Comparison of ENCODE assay signal across 8 cellular contexts in genomic region chr16:17416461-17417221, GRCh38. TPM values are rescaled to one million over a fixed set of nuclear protein-coding genes. Genes with fewer than 3 reads are reported as not detected.
DNase-seq lines count a peak whose midpoint lies in the region; ATAC-seq and TF ChIP-seq lines count a peak whose summit lies in the region.

No MANE protein-coding gene starts in this region.

- ATAC-seq in GM19043 (IDR thresholded peaks at IDR 0.05; ENCODE audit: low read depth, unreplicated experiment) (peak; percentile 97), HG03280 (IDR thresholded peaks at IDR 0.05; ENCODE audit: unreplicated experiment) (peak; percentile 92), WTC11 (peak; percentile 79), naive B cell (ENCODE audit: low read depth in 2 of 2) (peak; percentile 95 to 96)

- H3K4me3 Mint-ChIP-seq in WTC11 = 0 out of 2 replicates have a peak overlapping the region, but pooled peaks have one; percentile 14
- peak overlapping the region; percentile 46 for H3K4me3 Mint-ChIP-seq in dendritic cell treated with granulocyte-macrophage colony-stimulating factor and Interleukin-4, amounts not matched to agents 40 ng/mL and 50 ng/mL, for 4 days
- H3K4me3 Mint-ChIP-seq in naive B cell = peak overlapping the region; percentile 65 to 94 (median 86)
- H3K4me3 Mint-ChIP-seq in stimulated activated naive CD8-positive, alpha-beta T cell treated with anti-CD3 and anti-CD28 coated beads, Interleukin-15, Interleukin-2, amounts not matched to agents 100 ng/mL and 50 ng/mL, for 24 hours = peak overlapping the region; percentile 80

- peak overlapping the region; percentile 87 for H3K27ac Mint-ChIP-seq in WTC11
- peak overlapping the region; percentile 84 for H3K27ac Mint-ChIP-seq in dendritic cell treated with granulocyte-macrophage colony-stimulating factor and Interleukin-4, amounts not matched to agents 40 ng/mL and 50 ng/mL, for 4 days
- H3K27ac Mint-ChIP-seq in naive B cell = peak overlapping the region; percentile 95 to 99 (median 98)
- peak overlapping the region; percentile 95 for H3K27ac Mint-ChIP-seq in stimulated activated naive CD8-positive, alpha-beta T cell treated with anti-CD3 and anti-CD28 coated beads, Interleukin-15, Interleukin-2, amounts not matched to agents 100 ng/mL and 50 ng/mL, for 24 hours

- H3K36me3 Mint-ChIP-seq in WTC11 = peaks cover 13% of the 10 kb centered on the region
- H3K36me3 Mint-ChIP-seq in dendritic cell treated with granulocyte-macrophage colony-stimulating factor and Interleukin-4, amounts not matched to agents 40 ng/mL and 50 ng/mL, for 4 days (ENCODE audit: low read depth) = peaks cover 5% of the 10 kb centered on the region
- peaks cover 0 to 10% of the 10 kb centered on the region in 2 donors for H3K36me3 Mint-ChIP-seq in naive B cell
- peaks cover 7% of the 10 kb centered on the region for H3K36me3 Mint-ChIP-seq in stimulated activated naive CD8-positive, alpha-beta T cell treated with anti-CD3 and anti-CD28 coated beads, Interleukin-15, Interleukin-2, amounts not matched to agents 100 ng/mL and 50 ng/mL, for 24 hours (ENCODE audit: low read depth)

- no peak for TF ChIP-seq CTCF in WTC11 (IDR thresholded peaks at IDR 0.05)

- DNase-seq in AG08395 (ENCODE audit: low spot score) (peak; percentile 59), WTC11 (ENCODE audit: low spot score) (peak; percentile 31), naive B cell (peak; percentile 86), NCI-H524 treated with DMSO at 0.1 percent for 48 hours (lab: John Stamatoyannopoulos, UW) (no peak)

- H3K4me1 Mint-ChIP-seq in WTC11 (peaks cover 51% of the 10 kb centered on the region), naive B cell (peaks cover 50 to 76% (median 75%) of the 10 kb centered on the region in 3 donors)
- peaks cover 52% of the 10 kb centered on the region for H3K4me1 Mint-ChIP-seq in dendritic cell treated with granulocyte-macrophage colony-stimulating factor and Interleukin-4, amounts not matched to agents 40 ng/mL and 50 ng/mL, for 4 days (ENCODE audit: low read depth)
- peaks cover 57% of the 10 kb centered on the region for H3K4me1 Mint-ChIP-seq in stimulated activated naive CD8-positive, alpha-beta T cell treated with anti-CD3 and anti-CD28 coated beads, Interleukin-15, Interleukin-2, amounts not matched to agents 100 ng/mL and 50 ng/mL, for 24 hours (ENCODE audit: low read depth)

- POLR2A ChIA-PET in WTC11 (lab: Charles Lee) = interaction anchor here (0.6 kb wide), 1 partner anchor 100 kb away, joined by 6 read pairs; no protein-coding TSS in a partner anchor

- H3K9me3 Mint-ChIP-seq in WTC11 = peaks cover 8% of the 10 kb centered on the region
- no peaks in the 10 kb centered on the region for H3K9me3 Mint-ChIP-seq in dendritic cell treated with granulocyte-macrophage colony-stimulating factor and Interleukin-4, amounts not matched to agents 40 ng/mL and 50 ng/mL, for 4 days
- H3K9me3 Mint-ChIP-seq in naive B cell = peaks cover 0 to 4% (median 0%) of the 10 kb centered on the region in 7 donors
- no peaks in the 10 kb centered on the region for H3K9me3 Mint-ChIP-seq in stimulated activated naive CD8-positive, alpha-beta T cell treated with anti-CD3 and anti-CD28 coated beads, Interleukin-15, Interleukin-2, amounts not matched to agents 100 ng/mL and 50 ng/mL, for 24 hours

- CTCF ChIA-PET in WTC11 (lab: Charles Lee) = interaction anchor here (0.8 to 2.0 kb wide), 7 partner anchors 17 to 205 kb away, joined by 3 to 18 read pairs (median 3); partner anchors contain the start of gene XYLT1

- intact Hi-C loops in dendritic cell treated with granulocyte-macrophage colony-stimulating factor and Interleukin-4, amounts not matched to agents 40 ng/mL and 50 ng/mL, for 4 days (cut with micrococcal nuclease) = loop anchor here (2.0 kb wide), 2 partner anchors 32 to 38 kb away; no protein-coding TSS in a partner anchor

- H3K27me3 Mint-ChIP-seq in WTC11 (ENCODE audit: low read depth) (no peaks in the 10 kb centered on the region; the same call in 1 of the 2 replicates), naive B cell (no peaks in the 10 kb centered on the region)
- H3K27me3 Mint-ChIP-seq in dendritic cell treated with granulocyte-macrophage colony-stimulating factor and Interleukin-4, amounts not matched to agents 40 ng/mL and 50 ng/mL, for 4 days = no peaks in the 10 kb centered on the region
- H3K27me3 Mint-ChIP-seq in stimulated activated naive CD8-positive, alpha-beta T cell treated with anti-CD3 and anti-CD28 coated beads, Interleukin-15, Interleukin-2, amounts not matched to agents 100 ng/mL and 50 ng/mL, for 24 hours = no peaks in the 10 kb centered on the region

TF ChIP-seq in WTC11, 78 proteins besides CTCF, POLR2A, EP300 and RAD21:
- TF ChIP-seq, protein P1, sequence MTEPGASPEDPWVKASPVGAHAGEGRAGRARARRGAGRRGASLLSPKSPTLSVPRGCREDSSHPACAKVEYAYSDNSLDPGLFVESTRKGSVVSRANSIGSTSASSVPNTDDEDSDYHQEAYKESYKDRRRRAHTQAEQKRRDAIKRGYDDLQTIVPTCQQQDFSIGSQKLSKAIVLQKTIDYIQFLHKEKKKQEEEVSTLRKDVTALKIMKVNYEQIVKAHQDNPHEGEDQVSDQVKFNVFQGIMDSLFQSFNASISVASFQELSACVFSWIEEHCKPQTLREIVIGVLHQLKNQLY (CRISPR knock-in tag; IDR thresholded peaks at IDR 0.05) = no peak
- TF ChIP-seq, protein P2, sequence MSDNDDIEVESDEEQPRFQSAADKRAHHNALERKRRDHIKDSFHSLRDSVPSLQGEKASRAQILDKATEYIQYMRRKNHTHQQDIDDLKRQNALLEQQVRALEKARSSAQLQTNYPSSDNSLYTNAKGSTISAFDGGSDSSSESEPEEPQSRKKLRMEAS (CRISPR knock-in tag; IDR thresholded peaks at IDR 0.05) = no peak
- TF ChIP-seq GABPB1 (CRISPR knock-in tag; IDR thresholded peaks at IDR 0.05) = no peak
- no peak for TF ChIP-seq GRHL2 (CRISPR knock-in tag; IDR thresholded peaks at IDR 0.05; ENCODE audit: insufficient replicate concordance, severe bottlenecking)
- TF ChIP-seq HMGA2 (CRISPR knock-in tag; IDR thresholded peaks at IDR 0.05) = no peak
- no peak for TF ChIP-seq OVOL2 (CRISPR knock-in tag; IDR thresholded peaks at IDR 0.05; ENCODE audit: borderline replicate concordance)
- no peak for TF ChIP-seq SMAD4 (CRISPR knock-in tag; IDR thresholded peaks at IDR 0.05)
- TF ChIP-seq, protein P3, sequence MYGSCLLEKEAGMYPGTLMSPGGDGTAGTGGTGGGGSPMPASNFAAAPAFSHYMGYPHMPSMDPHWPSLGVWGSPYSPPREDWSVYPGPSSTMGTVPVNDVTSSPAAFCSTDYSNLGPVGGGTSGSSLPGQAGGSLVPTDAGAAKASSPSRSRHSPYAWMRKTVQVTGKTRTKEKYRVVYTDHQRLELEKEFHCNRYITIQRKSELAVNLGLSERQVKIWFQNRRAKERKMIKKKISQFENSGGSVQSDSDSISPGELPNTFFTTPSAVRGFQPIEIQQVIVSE (CRISPR knock-in tag; IDR thresholded peaks at IDR 0.05; ENCODE audit: borderline replicate concordance) = no peak
- no peak for TF ChIP-seq MYBL2 (CRISPR knock-in tag; IDR thresholded peaks at IDR 0.05)
- no peak for TF ChIP-seq ELF4 (CRISPR knock-in tag; IDR thresholded peaks at IDR 0.05; ENCODE audit: low read depth)
- no peak for TF ChIP-seq USF1 (CRISPR knock-in tag; IDR thresholded peaks at IDR 0.05)
- TF ChIP-seq, protein P4, sequence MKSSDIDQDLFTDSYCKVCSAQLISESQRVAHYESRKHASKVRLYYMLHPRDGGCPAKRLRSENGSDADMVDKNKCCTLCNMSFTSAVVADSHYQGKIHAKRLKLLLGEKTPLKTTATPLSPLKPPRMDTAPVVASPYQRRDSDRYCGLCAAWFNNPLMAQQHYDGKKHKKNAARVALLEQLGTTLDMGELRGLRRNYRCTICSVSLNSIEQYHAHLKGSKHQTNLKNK (CRISPR knock-in tag; IDR thresholded peaks at IDR 0.05) = no peak
- TF ChIP-seq RORB (CRISPR knock-in tag; IDR thresholded peaks at IDR 0.05) = no peak
- TF ChIP-seq ZNF281 (CRISPR knock-in tag; IDR thresholded peaks at IDR 0.05) = no peak
- TF ChIP-seq ZNF263 (CRISPR knock-in tag; IDR thresholded peaks at IDR 0.05; ENCODE audit: low read depth) = no peak

RNA-seq across cellular contexts. Expression of gene XYLT1, which starts 54.1 kb away (rescaled TPM):
- 16.0 to 25.0 TPM (median 20.5 TPM) in 3 replicates for total RNA-seq in WTC11 (2021)
- 1 to 10 TPM; 1.7 to 8.7 (median 3.9) TPM for polyA plus RNA-seq in naive B cell (ENCODE audit: low read depth in 6 of 6)

Comparison
In these comparisons a context has a peak if more than half of its experiments do, and no peak if none do; other contexts are left out.
1. H3K4me3 Mint-ChIP-seq: peak in every context shown above with its lines; median percentile 86 in naive B cell; 80 in stimulated activated naive CD8-positive, alpha-beta T cell treated with anti-CD3 and anti-CD28 coated beads, Interleukin-15, Interleukin-2, amounts not matched to agents 100 ng/mL and 50 ng/mL, for 24 hours; 46 in dendritic cell treated with granulocyte-macrophage colony-stimulating factor and Interleukin-4, amounts not matched to agents 40 ng/mL and 50 ng/mL, for 4 days; 14 in WTC11.